Comparison of ENCODE assay signal across 20 cellular contexts in genomic region chr12:26214121-26214520, GRCh38. TPM values are rescaled to one million over a fixed set of nuclear protein-coding genes. Genes with fewer than 3 reads are reported as not detected.
DNase-seq lines count a peak whose midpoint lies in the region; ATAC-seq and TF ChIP-seq lines count a peak whose summit lies in the region.
"Had no signal": no experiment of that assay in that cellular context is flagged by ENCODE, and none has a peak within 500 bp of the region (broad histone marks: within the 10 kb centered on the region; RNA-seq: fewer than 3 reads in every experiment).

No MANE protein-coding gene starts in this region.

- no peaks in the 10 kb centered on the region for H3K9me3 ChIP-seq in Panc1 (ENCODE audit: control insufficient read depth, insufficient read depth, low read depth, low read length)
- H3K9me3 ChIP-seq: BE2C, BLaER1 had no signal

- POLR2A ChIA-PET in Panc1 (lab: Charles Lee): no interaction called here

- intact Hi-C loops in Panc1 (cut with micrococcal nuclease; ENCODE audit: unreplicated experiment): no loop called here

- TF ChIP-seq CTCF in Panc1 (IDR thresholded peaks at IDR 0.05): no peak

- H3K36me3 ChIP-seq in Panc1 (ENCODE audit: control insufficient read depth, insufficient read depth, low read length): no peaks in the 10 kb centered on the region
- H3K36me3 ChIP-seq: BE2C, BLaER1 had no signal

- H3K27ac ChIP-seq in Panc1 (ENCODE audit: low read length): peak overlapping the region; percentile 23; the same call in 1 of the 2 replicates
- H3K27ac ChIP-seq: BLaER1 had no signal

- in situ Hi-C loops in G401 (cut with HindIII; ENCODE audit: low sequenced_read_pairs) (no loop called here), Panc1 (cut with HindIII; ENCODE audit: low pct_unique_long_range_greater_than_20kb, low sequenced_read_pairs) (no loop called here)

- peak; percentile 68 for DNase-seq in G401 (ENCODE audit: low spot score)
- no peak for DNase-seq in Panc1 (ENCODE audit: low read depth, low spot score)
- DNase-seq in cerebellum (ENCODE audit: low spot score): peak; percentile 39
- DNase-seq in activated effector memory CD4-positive, alpha-beta T cell treated with anti-CD3 and anti-CD28 coated beads, Interleukin-2, amount 50 U/mL, for 16 hours: no peak
- no peak for DNase-seq in midbrain (lab: John Stamatoyannopoulos, UW)
- DNase-seq: 8988T; ACHN; BE2C; CD4-positive, alpha-beta memory T cell; CD4-positive, CD25-positive, alpha-beta regulatory T cell; CD8-positive, alpha-beta memory T cell; COR-L47; DMS 273 treated with DMSO at 0.1 percent for 48 hours; DMS153; DMS53; DMS79; DND-41; EL; GF-D8 had no signal

- CTCF ChIA-PET in Panc1 (lab: Charles Lee): no interaction called here

- no TSS peak for BruUV-seq in Panc1 (replicated peaks; lab: Mats Ljungman, UMichigan)

- no peak; the same call in 1 of the 2 replicates for ATAC-seq in Panc1

- H3K4me3 ChIP-seq in Panc1 (ENCODE audit: low read depth in 2 of 2, low read length in 2 of 2): no peak overlapping the region
- H3K4me3 ChIP-seq: BLaER1 had no signal

- H3K4me1 ChIP-seq in Panc1 (ENCODE audit: control insufficient read depth, insufficient read depth, low read length): peaks cover 11% of the 10 kb centered on the region; the same call in 1 of the 2 replicates
- H3K4me1 ChIP-seq: BE2C, BLaER1 had no signal

- H3K27me3 ChIP-seq in Panc1 (ENCODE audit: control insufficient read depth, insufficient read depth, low read length): no peaks in the 10 kb centered on the region
- H3K27me3 ChIP-seq: BE2C, BLaER1 had no signal

RNA-seq across cellular contexts. Expression of gene SSPN, which starts 18.7 kb away (rescaled TPM):
- total RNA-seq in G401 (2014; rRNA removed; shearing (Covaris generic)): 1.7 and 2.9 TPM in 2 replicates
- total RNA-seq in Panc1 (2021; ENCODE audit: unreplicated experiment) (23.4 TPM), cerebellum (7.3 TPM)
- 16.7 TPM for polyA plus RNA-seq in Panc1 (2012; ENCODE audit: insufficient read length)
- total RNA-seq: CD4-positive, alpha-beta memory T cell; CD4-positive, CD25-positive, alpha-beta regulatory T cell; CD8-positive, alpha-beta memory T cell had no signal
- polyA plus RNA-seq: CD4-positive, CD25-positive, alpha-beta regulatory T cell; CD8-positive, alpha-beta memory T cell had no signal

Comparison
In these comparisons a context has a peak if more than half of its experiments do, and no peak if none do; other contexts are left out.
1. DNase-seq: peak in G401 (single experiment) and cerebellum (single experiment); none in Panc1 (single experiment), activated effector memory CD4-positive, alpha-beta T cell treated with anti-CD3 and anti-CD28 coated beads, Interleukin-2, amount 50 U/mL, for 16 hours (single experiment) and midbrain (single experiment).